In the genomic region with DNA sequence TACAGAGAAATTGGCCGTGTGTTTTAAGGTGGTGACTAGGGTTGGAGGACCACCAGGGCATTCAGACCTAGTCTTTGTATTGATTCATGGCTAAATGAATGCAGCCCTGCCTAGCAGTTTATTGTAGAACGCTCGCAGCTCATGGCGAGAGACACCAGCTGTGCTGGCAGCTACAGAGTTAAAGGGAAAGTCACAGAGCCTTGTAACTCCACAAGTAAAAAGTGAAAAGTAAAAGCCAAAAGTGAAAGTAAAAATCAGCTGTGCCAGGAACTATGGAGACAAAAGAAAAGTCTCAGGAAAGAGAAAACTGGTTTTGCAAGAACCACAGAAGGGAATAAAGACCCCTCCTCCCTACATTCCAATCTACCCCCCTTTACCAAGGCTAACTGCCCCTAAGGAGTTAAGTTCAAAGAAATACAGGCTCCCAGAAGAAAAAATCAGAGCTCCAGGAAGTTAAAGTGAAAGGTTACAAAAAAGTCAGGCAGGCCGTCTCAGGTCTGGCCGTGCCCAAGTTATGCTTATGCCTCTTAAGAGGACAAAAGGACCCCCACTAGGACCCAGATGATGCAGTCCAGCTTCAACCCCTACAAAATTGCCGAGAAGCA, we compare ENCODE assay signal across 8 cellular contexts. TPM values are rescaled to one million over a fixed set of nuclear protein-coding genes. Genes with fewer than 3 reads are reported as not detected.
DNase-seq lines count a peak whose midpoint lies in the region; ATAC-seq and TF ChIP-seq lines count a peak whose summit lies in the region.

No MANE protein-coding gene starts in this region.

- H3K9ac ChIP-seq in NT2/D1 (ENCODE audit: insufficient read length, low read depth): peak overlapping the region; percentile 12

- TF ChIP-seq EP300 in transverse colon (IDR thresholded peaks at IDR 0.05; ENCODE audit: low read depth): no peak

- H3K36me3 ChIP-seq in NT2/D1 (ENCODE audit: insufficient read depth, insufficient read length, low read length): no peaks in the 10 kb centered on the region
- no peaks in the 10 kb centered on the region for H3K36me3 ChIP-seq in lower lobe of right lung
- no peaks in the 10 kb centered on the region for H3K36me3 ChIP-seq in transverse colon

- H3K27ac ChIP-seq in dorsolateral prefrontal cortex (peak overlapping the region in 42 of 59 donors; percentile 2 to 81 (median 44)), lower lobe of right lung (peak overlapping the region; percentile 89), transverse colon (peak overlapping the region; percentile 79 to 87 (median 86))

- peaks cover 22% of the 10 kb centered on the region for H3K27me3 ChIP-seq in NT2/D1 (ENCODE audit: insufficient read depth, insufficient read length)
- H3K27me3 ChIP-seq in dorsolateral prefrontal cortex: no peaks in the 10 kb centered on the region
- H3K27me3 ChIP-seq in lower lobe of right lung (ENCODE audit: low read depth): no peaks in the 10 kb centered on the region
- no peaks in the 10 kb centered on the region for H3K27me3 ChIP-seq in transverse colon

- TF ChIP-seq CTCF in dorsolateral prefrontal cortex (IDR thresholded peaks at IDR 0.05 in 54 of 56, conservative IDR thresholded peaks at IDR 0.05 in 2 of 56; ENCODE audit: low read depth in 1 of 56, partially characterized antibody in 56 of 56) (no peak), lower lobe of right lung (IDR thresholded peaks at IDR 0.05) (no peak), transverse colon (IDR thresholded peaks at IDR 0.05) (no peak)

- no peaks in the 10 kb centered on the region for H3K4me1 ChIP-seq in NT2/D1 (ENCODE audit: insufficient read depth, insufficient read length)
- H3K4me1 ChIP-seq in lower lobe of right lung: peaks cover 11% of the 10 kb centered on the region
- peaks cover 3 to 12% (median 10%) of the 10 kb centered on the region in 4 donors for H3K4me1 ChIP-seq in transverse colon

- intact Hi-C loops in dorsolateral prefrontal cortex (cut with DNase I): no loop called here
- intact Hi-C loops in lower lobe of right lung (cut with DNase I): no loop called here
- intact Hi-C loops in transverse colon (cut with DNase I; ENCODE audit: low total_unique reads): loop anchor here (2.0 kb wide), 1 partner anchor 55 kb away; the partner anchor contains the start of genes HADHA and HADHB

- H3K4me3 ChIP-seq in NT2/D1 (ENCODE audit: insufficient read length, low read depth) (peak overlapping the region; percentile 37), dorsolateral prefrontal cortex (peak overlapping the region; percentile 36 to 76 (median 61)), lower lobe of right lung (peak overlapping the region; percentile 69), transverse colon (peak overlapping the region; percentile 22 to 64 (median 36))

- ATAC-seq in lower lobe of right lung: peak; percentile 79 to 85
- ATAC-seq in GM18498 (IDR thresholded peaks at IDR 0.05; ENCODE audit: unreplicated experiment): no peak

- in situ Hi-C loops in transverse colon (cut with MboI; ENCODE audit: low pct_ligation_motif_present in 1 of 4, low pct_unique_long_range_greater_than_20kb in 1 of 4, low sequenced_read_pairs in 3 of 4): loop anchor here in 1 of 4 donors (25.0 kb wide), 1 partner anchor 337 kb away; no protein-coding TSS in a partner anchor

- WGBS in transverse colon (ENCODE audit: low coverage in 1 of 2), 2 donors: 0 to 7% methylated on average over 1 to 7 of the region's 7 CpGs

- peak; percentile 64 for DNase-seq in activated CD8-positive, alpha-beta memory T cell treated with anti-CD3 and anti-CD28 coated beads for 24 hours
- DNase-seq in activated CD8-positive, alpha-beta memory T cell treated with anti-CD3 and anti-CD28 coated beads, Interleukin-2, amount 50 U/mL, for 48 hours: no peak
- DNase-seq in NT2/D1 (ENCODE audit: low read depth, low spot score): no peak
- DNase-seq in dorsolateral prefrontal cortex: no peak
- DNase-seq in lower lobe of right lung: no peak
- peak; percentile 30 for DNase-seq in transverse colon
- DNase-seq in germinal center (ENCODE audit: low spot score): no peak

- no peaks in the 10 kb centered on the region for H3K9me3 ChIP-seq in NT2/D1 (ENCODE audit: insufficient read depth, low read length)
- H3K9me3 ChIP-seq in lower lobe of right lung: no peaks in the 10 kb centered on the region
- H3K9me3 ChIP-seq in transverse colon: no peaks in the 10 kb centered on the region

- TF ChIP-seq POLR2A in transverse colon (IDR thresholded peaks at IDR 0.05): no peak

RNA-seq across cellular contexts. Expression of gene SELENOI, which starts 46.4 kb away (rescaled TPM):
- total RNA-seq in dorsolateral prefrontal cortex (10 to 100 TPM; 25.9 to 83.9 (median 61.6) TPM), lower lobe of right lung (13.4 TPM), transverse colon (10 to 100 TPM; 12.1 to 37.4 (median 26.9) TPM)

RNA-seq across cellular contexts. Expression of gene ADGRF3, which starts 47.0 kb away (rescaled TPM):
- total RNA-seq in dorsolateral prefrontal cortex (1 to 10 TPM in 64 of 120 experiments, under 1 TPM in 56; 0.23 to 4.6 (median 1.0) TPM), lower lobe of right lung (0.35 TPM), transverse colon (not detected)

RNA-seq across cellular contexts. Expression of gene HADHB, which starts 54.9 kb away (rescaled TPM):
- total RNA-seq in dorsolateral prefrontal cortex (100 to 1,000 TPM in 98 of 120 experiments, 10 to 100 TPM in 22; 74.8 to 225 (median 119) TPM), lower lobe of right lung (119 TPM), transverse colon (100 to 1,000 TPM in 2 of 4 donors, 10 to 100 TPM in 2; 53.1 to 182 (median 133) TPM)

RNA-seq across cellular contexts. Expression of gene HADHA, which starts 55.2 kb away (rescaled TPM):
- total RNA-seq in dorsolateral prefrontal cortex (100 to 1,000 TPM in 4 of 120 experiments, 10 to 100 TPM in 116; 61.1 to 107 (median 75.0) TPM), lower lobe of right lung (130 TPM), transverse colon (100 to 1,000 TPM in 2 of 4 donors, 10 to 100 TPM in 2; 92.8 to 233 (median 142) TPM)

Comparison
In these comparisons a context has a peak if more than half of its experiments do, and no peak if none do; other contexts are left out.
1. DNase-seq: peak in activated CD8-positive, alpha-beta memory T cell treated with anti-CD3 and anti-CD28 coated beads for 24 hours (single experiment) and transverse colon (single experiment); none in activated CD8-positive, alpha-beta memory T cell treated with anti-CD3 and anti-CD28 coated beads, Interleukin-2, amount 50 U/mL, for 48 hours (single experiment), NT2/D1 (single experiment), dorsolateral prefrontal cortex (0 of 10), lower lobe of right lung (single experiment) and germinal center (single experiment).
2. Peak in every context shown above with its lines, with median percentiles within 50 percentile points of each other: H3K4me3 ChIP-seq and H3K27ac ChIP-seq.